Comparison of ENCODE assay signal across 1 cellular context in genomic region chr9:133918123-133918813, GRCh38.
TF ChIP-seq lines count a peak whose summit lies in the region.

No MANE protein-coding gene starts in this region.

TF ChIP-seq in IMR-90, 13 proteins besides CTCF, POLR2A, EP300 and RAD21 (continued from another document):
- TF ChIP-seq FOS (IDR thresholded peaks at IDR 0.05; ENCODE audit: low read depth, low read length) (no peak), NFE2L2 (IDR thresholded peaks at IDR 0.05; ENCODE audit: low read depth, low read length) (no peak), RFX5 (IDR thresholded peaks at IDR 0.05; ENCODE audit: low read depth, low read length) (no peak), CHD1 (IDR thresholded peaks at IDR 0.05; ENCODE audit: low read depth, low read length) (no peak), USF2 (IDR thresholded peaks at IDR 0.05; ENCODE audit: low read depth, low read length) (no peak), SMC3 (IDR thresholded peaks at IDR 0.05; ENCODE audit: low read depth, low read length) (no peak), CEBPB (IDR thresholded peaks at IDR 0.05; ENCODE audit: low read depth, low read length) (no peak), BHLHE40 (IDR thresholded peaks at IDR 0.05; ENCODE audit: low read depth, low read length) (no peak), MAZ (IDR thresholded peaks at IDR 0.05; ENCODE audit: borderline replicate concordance, low read depth, low read length) (no peak), ELK1 (IDR thresholded peaks at IDR 0.05; ENCODE audit: borderline replicate concordance, low read depth, low read length) (no peak)
TF ChIP-seq in IMR-90: peak in this region for 0.
